11 cellular contexts compared by ENCODE assay signal in genomic region chr13:46166221-46166584, GRCh38. TPM values are rescaled to one million over a fixed set of nuclear protein-coding genes. Genes with fewer than 3 reads are reported as not detected.
DNase-seq lines count a peak whose midpoint lies in the region; ATAC-seq and TF ChIP-seq lines count a peak whose summit lies in the region.
"Had no signal": no experiment of that assay in that cellular context is flagged by ENCODE, and none has a peak within 500 bp of the region (broad histone marks: within the 10 kb centered on the region; RNA-seq: fewer than 3 reads in every experiment).

No MANE protein-coding gene starts in this region.

- no peak for TF ChIP-seq CTCF in DOHH2 (IDR thresholded peaks at IDR 0.05; ENCODE audit: low read depth, low read length, poor library complexity, severe bottlenecking)
- no peak for TF ChIP-seq CTCF in activated CD8-positive, alpha-beta T cell treated with anti-CD3 and anti-CD28 coated beads for 36 hours (IDR thresholded peaks at IDR 0.05)
- TF ChIP-seq CTCF in neural crest cell (conservative IDR thresholded peaks at IDR 0.05) = no peak

- ATAC-seq in GM18907 (IDR thresholded peaks at IDR 0.05; ENCODE audit: unreplicated experiment) (peak; percentile 6), esophagus mucosa (no peak)
- ATAC-seq in activated CD8-positive, alpha-beta T cell treated with anti-CD3 and anti-CD28 coated beads for 36 hours = peak; percentile 18

- no peaks in the 10 kb centered on the region for H3K27me3 Mint-ChIP-seq in activated CD8-positive, alpha-beta T cell treated with anti-CD3 and anti-CD28 coated beads for 36 hours
- H3K27me3 Mint-ChIP-seq in neural crest cell (ENCODE audit: low read depth) = no peaks in the 10 kb centered on the region

- H3K27ac Mint-ChIP-seq in activated CD8-positive, alpha-beta T cell treated with anti-CD3 and anti-CD28 coated beads for 36 hours = peak overlapping the region; percentile 87
- H3K27ac Mint-ChIP-seq in neural crest cell (ENCODE audit: unreplicated experiment) = peak overlapping the region; percentile 32

- no peaks in the 10 kb centered on the region for H3K9me2 ChIP-seq in DOHH2 (replicated peaks; ENCODE audit: control insufficient read depth, low read length)

- H3K27me3 ChIP-seq in DOHH2 (ENCODE audit: control insufficient read depth, low read length) = no peaks in the 10 kb centered on the region
- H3K27me3 ChIP-seq: stomach had no signal

- H3K9me3 ChIP-seq in DOHH2 (ENCODE audit: control insufficient read depth, insufficient read depth, low read length) = no peaks in the 10 kb centered on the region
- H3K9me3 ChIP-seq: stomach had no signal

- peak overlapping the region; percentile 17; the same call in 1 of the 2 replicates for H3K27ac ChIP-seq in DOHH2 (ENCODE audit: low read depth, low read length)
- H3K27ac ChIP-seq: stomach had no signal

- peaks cover 83% of the 10 kb centered on the region for H3K4me1 ChIP-seq in DOHH2 (ENCODE audit: control insufficient read depth, low read length)

- 0 out of 2 replicates have a peak overlapping the region, but pooled peaks have one; percentile 12 for H3K4me3 ChIP-seq in DOHH2 (ENCODE audit: low read length)
- H3K4me3 ChIP-seq: stomach had no signal

- peaks cover 2% of the 10 kb centered on the region for H3K9me3 Mint-ChIP-seq in activated CD8-positive, alpha-beta T cell treated with anti-CD3 and anti-CD28 coated beads for 36 hours
- H3K9me3 Mint-ChIP-seq in neural crest cell = no peaks in the 10 kb centered on the region

- peaks cover 63% of the 10 kb centered on the region for H4K20me1 ChIP-seq in DOHH2 (ENCODE audit: control insufficient read depth, insufficient read depth, low read depth, low read length)

- peak overlapping the region; percentile 52 for H3K4me3 Mint-ChIP-seq in activated CD8-positive, alpha-beta T cell treated with anti-CD3 and anti-CD28 coated beads for 36 hours
- no peak overlapping the region for H3K4me3 Mint-ChIP-seq in neural crest cell

- H3K36me3 Mint-ChIP-seq in activated CD8-positive, alpha-beta T cell treated with anti-CD3 and anti-CD28 coated beads for 36 hours (ENCODE audit: low read depth) = peaks cover 74% of the 10 kb centered on the region
- H3K36me3 Mint-ChIP-seq in neural crest cell (ENCODE audit: low read depth) = peaks cover 3% of the 10 kb centered on the region

- H3K36me3 ChIP-seq in DOHH2 (ENCODE audit: control insufficient read depth, low read length) = peaks cover 72% of the 10 kb centered on the region
- H3K36me3 ChIP-seq: stomach had no signal

- no peak for DNase-seq in activated CD8-positive, alpha-beta T cell treated with anti-CD3 and anti-CD28 coated beads for 36 hours
- DNase-seq in neural crest cell (ENCODE audit: low read depth, low spot score) (no peak), T1000 (lab: John Stamatoyannopoulos, UW) (no peak), NCI-H2196 treated with DMSO at 0.1 percent for 48 hours (lab: John Stamatoyannopoulos, UW; ENCODE audit: unreplicated experiment) (no peak)
- DNase-seq: NCI-H2081 treated with DMSO at 0.1 percent for 48 hours, stomach had no signal

- POLR2A ChIA-PET in activated CD8-positive, alpha-beta T cell treated with anti-CD3 and anti-CD28 coated beads for 36 hours (lab: Charles Lee) = interaction anchor here (2.9 to 7.4 kb wide), 2 partner anchors 13 to 16 kb away, joined by 15 to 137 read pairs; partner anchors contain the start of gene LCP1

- CTCF ChIA-PET in activated CD8-positive, alpha-beta T cell treated with anti-CD3 and anti-CD28 coated beads for 36 hours (lab: Charles Lee) = interaction anchor here (2.0 kb wide), 1 partner anchor 124 kb away, joined by 5 read pairs; no protein-coding TSS in a partner anchor

- intact Hi-C loops in activated CD8-positive, alpha-beta T cell treated with anti-CD3 and anti-CD28 coated beads for 36 hours (cut with micrococcal nuclease) = loop anchor here (5.0 kb wide), 2 partner anchors 131 to 151 kb away; no protein-coding TSS in a partner anchor

- H3K4me1 Mint-ChIP-seq in activated CD8-positive, alpha-beta T cell treated with anti-CD3 and anti-CD28 coated beads for 36 hours (ENCODE audit: low read depth) = peaks cover 84% of the 10 kb centered on the region
- peaks cover 61% of the 10 kb centered on the region for H3K4me1 Mint-ChIP-seq in neural crest cell

- H3F3A ChIP-seq in DOHH2 (ENCODE audit: control insufficient read depth, insufficient read depth) = peaks cover 24% of the 10 kb centered on the region

- peak overlapping the region; percentile 78 for H3K4me2 ChIP-seq in DOHH2 (ENCODE audit: low read length)

- H3K79me2 ChIP-seq in DOHH2 (ENCODE audit: control insufficient read depth, low read length) = peaks cover 97% of the 10 kb centered on the region

RNA-seq across cellular contexts. Expression of gene LCP1, which starts 15.8 kb away (rescaled TPM):
- total RNA-seq in activated CD8-positive, alpha-beta T cell treated with anti-CD3 and anti-CD28 coated beads for 36 hours = 1,000 to 10,000 TPM; 1,014 to 1,019 TPM
- total RNA-seq in neural crest cell = 7.6 and 8.5 TPM in 2 replicates
- total RNA-seq in esophagus mucosa = 5.3 TPM

RNA-seq across cellular contexts. Expression of gene LRRC63, which starts 45.5 kb away (rescaled TPM):
- under 1 TPM; 0.47 to 0.59 TPM for total RNA-seq in activated CD8-positive, alpha-beta T cell treated with anti-CD3 and anti-CD28 coated beads for 36 hours
- total RNA-seq in neural crest cell (0.37 and 0.52 TPM in 2 replicates), esophagus mucosa (not detected)
- total RNA-seq: fibroblast of villous mesenchyme, mammary epithelial cell had no signal

Comparison
In these comparisons a context has a peak if more than half of its experiments do, and no peak if none do; other contexts are left out.
1. RNA of gene LCP1, which starts 15.8 kb away (total RNA-seq): 1,014 to 1,019 TPM in activated CD8-positive, alpha-beta T cell treated with anti-CD3 and anti-CD28 coated beads for 36 hours; 7.6 to 8.5 TPM in neural crest cell and 5.3 TPM in esophagus mucosa (single experiment); every median in the first group is over 100 times any median in the second.